8 cellular contexts compared by ENCODE assay signal in genomic region chr6:3378398-3378782, GRCh38.
DNase-seq lines count a peak whose midpoint lies in the region; ATAC-seq and TF ChIP-seq lines count a peak whose summit lies in the region.
"Not testable (repeated sequence)": the region's sequence is repeated elsewhere in the genome, so short reads cannot be mapped to it uniquely, and the experiment has no call there.

No MANE protein-coding gene starts in this region.

- H3K27ac ChIP-seq in CD4-positive, alpha-beta memory T cell (ENCODE audit: low read depth, low read length): not testable (repeated sequence)
- peak overlapping the region; percentile 80 to 88 for H3K27ac ChIP-seq in breast epithelium
- H3K27ac ChIP-seq in hepatocyte: peak overlapping the region; percentile 8
- H3K27ac ChIP-seq in psoas muscle: peak overlapping the region; percentile 21
- H3K27ac ChIP-seq in upper lobe of right lung: peak overlapping the region; percentile 6

- H3K4me3 Mint-ChIP-seq in CD4-positive, alpha-beta memory T cell: peak overlapping the region in 6 of 8 donors; percentile 26 to 55 (median 46)
- peak overlapping the region; percentile 30 for H3K4me3 Mint-ChIP-seq in T-helper 2 cell treated with Interferon-gamma antibody and Interleukin-4, amounts not matched to agents 5 μg/mL and 100 μg/mL, for 36 hours
- not testable (repeated sequence) for H3K4me3 Mint-ChIP-seq in activated CD8-positive, alpha-beta T cell treated with anti-CD3 and anti-CD28 coated beads, Interleukin-2, amount 10 ng/mL, durations not matched to agents 7 days and 5 days

- not testable (repeated sequence) for H3K36me3 Mint-ChIP-seq in CD4-positive, alpha-beta memory T cell; T-helper 2 cell treated with Interferon-gamma antibody and Interleukin-4, amounts not matched to agents 5 μg/mL and 100 μg/mL, for 36 hours (ENCODE audit: low read depth); activated CD8-positive, alpha-beta T cell treated with anti-CD3 and anti-CD28 coated beads, Interleukin-2, amount 10 ng/mL, durations not matched to agents 7 days and 5 days (ENCODE audit: low read depth)

- intact Hi-C loops in CD4-positive, alpha-beta memory T cell (cut with micrococcal nuclease); breast epithelium (cut with DNase I; ENCODE audit: low total_unique reads); psoas muscle (cut with DNase I); upper lobe of right lung (cut with DNase I): not testable (repeated sequence)

- H3K79me2 ChIP-seq in Loucy (ENCODE audit: insufficient read depth, low read length): not testable (repeated sequence)
- H3K79me2 ChIP-seq in hepatocyte: peaks cover 15% of the 10 kb centered on the region

- H3K27me3 Mint-ChIP-seq in CD4-positive, alpha-beta memory T cell; activated CD8-positive, alpha-beta T cell treated with anti-CD3 and anti-CD28 coated beads, Interleukin-2, amount 10 ng/mL, durations not matched to agents 7 days and 5 days (ENCODE audit: low read depth): not testable (repeated sequence)
- H3K27me3 Mint-ChIP-seq in T-helper 2 cell treated with Interferon-gamma antibody and Interleukin-4, amounts not matched to agents 5 μg/mL and 100 μg/mL, for 36 hours (ENCODE audit: low read depth): peaks cover 60% of the 10 kb centered on the region

- H3K27me3 ChIP-seq in CD4-positive, alpha-beta memory T cell (ENCODE audit: insufficient read depth, low read length); Loucy (ENCODE audit: insufficient read depth, low read length, poor library complexity, severe bottlenecking); breast epithelium; hepatocyte; psoas muscle (ENCODE audit: insufficient read depth in 3 of 3, low read length in 2 of 3); upper lobe of right lung: not testable (repeated sequence)

- peak overlapping the region; percentile 34 for H3K9ac ChIP-seq in Loucy (ENCODE audit: low read depth, low read length, poor library complexity, severe bottlenecking)

- ATAC-seq in activated CD8-positive, alpha-beta T cell treated with anti-CD3 and anti-CD28 coated beads, Interleukin-2, amount 10 ng/mL, durations not matched to agents 7 days and 5 days: peak; percentile 74
- ATAC-seq in psoas muscle, upper lobe of right lung: not testable (repeated sequence)

- WGBS in hepatocyte (ENCODE audit: low lambda C conversion rate, missing lambda C conversion rate): 92% methylated on average over 6 of the region's 6 CpGs
- 77 to 88% (median 84%) methylated on average over 4 to 6 of the region's 6 CpGs for WGBS in psoas muscle, 3 donors

- not testable (repeated sequence) for TF ChIP-seq CTCF in Loucy (conservative IDR thresholded peaks at IDR 0.05; ENCODE audit: low read length); breast epithelium (IDR thresholded peaks at IDR 0.05); hepatocyte (IDR thresholded peaks at IDR 0.05; ENCODE audit: poor library complexity); psoas muscle (IDR thresholded peaks at IDR 0.05); upper lobe of right lung (IDR thresholded peaks at IDR 0.05)

- peaks cover 25% of the 10 kb centered on the region for H3K4me1 ChIP-seq in CD4-positive, alpha-beta memory T cell (ENCODE audit: insufficient read depth, low read length)
- H3K4me1 ChIP-seq in Loucy (ENCODE audit: insufficient read depth, low read length, poor library complexity, severe bottlenecking): peaks cover 69% of the 10 kb centered on the region
- H3K4me1 ChIP-seq in breast epithelium: peaks cover 0 to 12% of the 10 kb centered on the region in 2 donors
- H3K4me1 ChIP-seq in hepatocyte (ENCODE audit: insufficient read depth): peaks cover 36% of the 10 kb centered on the region
- H3K4me1 ChIP-seq in psoas muscle, upper lobe of right lung: not testable (repeated sequence)

- not testable (repeated sequence) for H2AFZ ChIP-seq in Loucy (ENCODE audit: low read length); hepatocyte

- POLR2A ChIA-PET in CD4-positive, alpha-beta memory T cell (lab: Charles Lee; ENCODE audit: partially characterized antibody); activated CD8-positive, alpha-beta T cell treated with anti-CD3 and anti-CD28 coated beads, Interleukin-2, amount 10 ng/mL, durations not matched to agents 7 days and 5 days (lab: Charles Lee): not testable (repeated sequence)

- not testable (repeated sequence) for H4K20me1 ChIP-seq in Loucy (ENCODE audit: insufficient read depth, low read length, poor library complexity, severe bottlenecking); hepatocyte (ENCODE audit: insufficient read depth, poor library complexity, severe bottlenecking)

- H3K4me1 Mint-ChIP-seq in CD4-positive, alpha-beta memory T cell: peaks cover 17 to 53% (median 36%) of the 10 kb centered on the region in 4 donors
- H3K4me1 Mint-ChIP-seq in T-helper 2 cell treated with Interferon-gamma antibody and Interleukin-4, amounts not matched to agents 5 μg/mL and 100 μg/mL, for 36 hours (ENCODE audit: low read depth); activated CD8-positive, alpha-beta T cell treated with anti-CD3 and anti-CD28 coated beads, Interleukin-2, amount 10 ng/mL, durations not matched to agents 7 days and 5 days (ENCODE audit: low read depth): not testable (repeated sequence)

- peak overlapping the region; percentile 13 to 91 (median 82) for H3K27ac Mint-ChIP-seq in CD4-positive, alpha-beta memory T cell
- not testable (repeated sequence) for H3K27ac Mint-ChIP-seq in T-helper 2 cell treated with Interferon-gamma antibody and Interleukin-4, amounts not matched to agents 5 μg/mL and 100 μg/mL, for 36 hours; activated CD8-positive, alpha-beta T cell treated with anti-CD3 and anti-CD28 coated beads, Interleukin-2, amount 10 ng/mL, durations not matched to agents 7 days and 5 days

- not testable (repeated sequence) for TF ChIP-seq POLR2A in breast epithelium (IDR thresholded peaks at IDR 0.05)

- H3K9me3 ChIP-seq in CD4-positive, alpha-beta memory T cell (ENCODE audit: control insufficient read depth in 1 of 2, low read length in 2 of 2); Loucy (ENCODE audit: insufficient read depth, low read depth, low read length); breast epithelium; hepatocyte (ENCODE audit: low read depth); psoas muscle; upper lobe of right lung: not testable (repeated sequence)

- not testable (repeated sequence) for H3K9me3 Mint-ChIP-seq in CD4-positive, alpha-beta memory T cell; T-helper 2 cell treated with Interferon-gamma antibody and Interleukin-4, amounts not matched to agents 5 μg/mL and 100 μg/mL, for 36 hours; activated CD8-positive, alpha-beta T cell treated with anti-CD3 and anti-CD28 coated beads, Interleukin-2, amount 10 ng/mL, durations not matched to agents 7 days and 5 days (ENCODE audit: insufficient read depth)

- not testable (repeated sequence) for H3F3A ChIP-seq in Loucy (ENCODE audit: low read depth)

- H3K9me2 ChIP-seq in Loucy (replicated peaks; ENCODE audit: low read depth, low read length); hepatocyte (replicated peaks; ENCODE audit: insufficient read depth): not testable (repeated sequence)

- not testable (repeated sequence) for H3K4me3 ChIP-seq in CD4-positive, alpha-beta memory T cell (ENCODE audit: low read length in 2 of 2); breast epithelium; hepatocyte; psoas muscle; upper lobe of right lung
- peak overlapping the region; percentile 68 for H3K4me3 ChIP-seq in Loucy (ENCODE audit: low read length, poor library complexity, severe bottlenecking)

- not testable (repeated sequence) for H3K36me3 ChIP-seq in CD4-positive, alpha-beta memory T cell (ENCODE audit: insufficient read depth, low read length); Loucy (ENCODE audit: insufficient read depth, low read length); breast epithelium; hepatocyte (replicated peaks; ENCODE audit: insufficient read depth, low read depth); psoas muscle (ENCODE audit: insufficient read depth in 1 of 2, low read depth in 1 of 2); upper lobe of right lung

- DNase-seq in CD4-positive, alpha-beta memory T cell: peak in 4 of 5 donors; percentile 41 to 61 (median 54)
- not testable (repeated sequence) for DNase-seq in T-helper 2 cell treated with Interferon-gamma antibody and Interleukin-4, amounts not matched to agents 5 μg/mL and 100 μg/mL, for 36 hours (ENCODE audit: low spot score); activated CD8-positive, alpha-beta T cell treated with anti-CD3 and anti-CD28 coated beads, Interleukin-2, amount 10 ng/mL, durations not matched to agents 7 days and 5 days; breast epithelium (ENCODE audit: low spot score in 2 of 2); hepatocyte (ENCODE audit: low spot score); psoas muscle; upper lobe of right lung

- peak overlapping the region; percentile 87 for H3K4me2 ChIP-seq in Loucy (ENCODE audit: low read depth, low read length, poor library complexity, severe bottlenecking)
- H3K4me2 ChIP-seq in hepatocyte: not testable (repeated sequence)

- CTCF ChIA-PET in CD4-positive, alpha-beta memory T cell (lab: Charles Lee; ENCODE audit: partially characterized antibody); activated CD8-positive, alpha-beta T cell treated with anti-CD3 and anti-CD28 coated beads, Interleukin-2, amount 10 ng/mL, durations not matched to agents 7 days and 5 days (lab: Charles Lee): not testable (repeated sequence)
